In genomic region chr12:43805857-43806736, GRCh38 we compare ENCODE assay signal across 8 cellular contexts. TPM values are rescaled to one million over a fixed set of nuclear protein-coding genes. Genes with fewer than 3 reads are reported as not detected.
DNase-seq lines count a peak whose midpoint lies in the region; ATAC-seq, FAIRE-seq and TF ChIP-seq lines count a peak whose summit lies in the region.

TSS of gene TWF1 (minus strand) at chr12:43806317. CDS start at chr12:43806245, 72 bp downstream.

- peak; percentile 65 for TF ChIP-seq POLR2A in H54 (IDR thresholded peaks at IDR 0.05; ENCODE audit: low read depth, low read length)
- peak; percentile 86 to 89 for TF ChIP-seq POLR2A in gastroesophageal sphincter (IDR thresholded peaks at IDR 0.05)
- TF ChIP-seq POLR2A in suprapubic skin (IDR thresholded peaks at IDR 0.05) = peak in 1 of 2 donors; percentile 76

- WGBS in gastroesophageal sphincter (ENCODE audit: low coverage in 1 of 2), 2 donors = 0 to 2% methylated on average over 16 to 21 of the region's 89 CpGs
- under 1% methylated on average over 51 of the region's 89 CpGs for WGBS in suprapubic skin

- intact Hi-C loops in activated naive CD4-positive, alpha-beta T cell treated with anti-CD3 and anti-CD28 coated beads for 36 hours (cut with micrococcal nuclease) = loop anchor here (1.0 to 10.0 kb wide), 8 partner anchors 9 to 1921 kb away; partner anchors contain the start of genes ARID2, IRAK4, PPHLN1 and PUS7L

- peaks cover 9% of the 10 kb centered on the region for H3K4me1 ChIP-seq in SJSA1 (replicated peaks)
- peaks cover 0 to 36% (median 6%) of the 10 kb centered on the region in 3 donors for H3K4me1 ChIP-seq in gastroesophageal sphincter
- peaks cover 34% of the 10 kb centered on the region for H3K4me1 ChIP-seq in suprapubic skin

- peak within 1 kb of the TSS; percentile 92 for H3K4me3 ChIP-seq in LNCaP clone FGC (ENCODE audit: low read depth, low read length)
- H3K4me3 ChIP-seq in SJSA1 = peak within 1 kb of the TSS; percentile 92
- peak within 1 kb of the TSS; percentile 83 to 100 for H3K4me3 ChIP-seq in gastroesophageal sphincter
- peak within 1 kb of the TSS; percentile 96 for H3K4me3 ChIP-seq in suprapubic skin

- H3K27me3 ChIP-seq in SJSA1 (replicated peaks) (no peaks in the 10 kb centered on the region), gastroesophageal sphincter (no peaks in the 10 kb centered on the region), suprapubic skin (no peaks in the 10 kb centered on the region)

- H3K9me3 ChIP-seq in SJSA1 (replicated peaks) = no peaks in the 10 kb centered on the region
- no peaks in the 10 kb centered on the region for H3K9me3 ChIP-seq in gastroesophageal sphincter
- no peaks in the 10 kb centered on the region for H3K9me3 ChIP-seq in suprapubic skin

- peak within 1 kb of the TSS; percentile 98 for H3K4me3 Mint-ChIP-seq in activated naive CD4-positive, alpha-beta T cell treated with anti-CD3 and anti-CD28 coated beads for 36 hours

- H3K9me3 Mint-ChIP-seq in activated naive CD4-positive, alpha-beta T cell treated with anti-CD3 and anti-CD28 coated beads for 36 hours = no peaks in the 10 kb centered on the region

- H3K36me3 ChIP-seq in SJSA1 = peaks cover 34% of the 10 kb centered on the region
- peaks cover 0 to 14% of the 10 kb centered on the region in 2 donors for H3K36me3 ChIP-seq in gastroesophageal sphincter
- peaks cover 10% of the 10 kb centered on the region for H3K36me3 ChIP-seq in suprapubic skin

- H3K27me3 Mint-ChIP-seq in activated naive CD4-positive, alpha-beta T cell treated with anti-CD3 and anti-CD28 coated beads for 36 hours (ENCODE audit: low read depth) = no peaks in the 10 kb centered on the region

- H3K4me1 Mint-ChIP-seq in activated naive CD4-positive, alpha-beta T cell treated with anti-CD3 and anti-CD28 coated beads for 36 hours (ENCODE audit: low read depth) = peaks cover 39% of the 10 kb centered on the region

- H3K27ac Mint-ChIP-seq in activated naive CD4-positive, alpha-beta T cell treated with anti-CD3 and anti-CD28 coated beads for 36 hours = peak within 1 kb of the TSS; percentile 100

- DNase-seq in GF-D8 (lab: John Stamatoyannopoulos, UW) = peak; percentile 51
- DNase-seq in H54 (ENCODE audit: insufficient read length, low spot score) = peak; percentile 64
- DNase-seq in LNCaP clone FGC (ENCODE audit: low read depth) = no peak
- DNase-seq in SJSA1 (ENCODE audit: low read depth in 1 of 2, low spot score in 2 of 2) = peak; percentile 77 to 87
- peak; percentile 88 for DNase-seq in activated naive CD4-positive, alpha-beta T cell treated with anti-CD3 and anti-CD28 coated beads for 36 hours
- DNase-seq in occipital lobe (lab: John Stamatoyannopoulos, UW) = peak; percentile 82
- DNase-seq in suprapubic skin (ENCODE audit: low spot score in 2 of 2) = peak; percentile 86 to 91

- FAIRE-seq in H54 (lab: Jason Lieb, UNC) = no peak

- TF ChIP-seq EP300 in gastroesophageal sphincter (IDR thresholded peaks at IDR 0.05) (no peak), suprapubic skin (IDR thresholded peaks at IDR 0.05) (no peak)

- CTCF ChIA-PET in activated naive CD4-positive, alpha-beta T cell treated with anti-CD3 and anti-CD28 coated beads for 36 hours (lab: Charles Lee) = interaction anchor here (1.9 to 2.5 kb wide), 3 partner anchors 27 to 77 kb away, joined by 5 to 11 read pairs (median 6); partner anchors contain the start of genes IRAK4 and PUS7L

- peak; percentile 100 for ATAC-seq in gastroesophageal sphincter

- TF ChIP-seq CTCF in LNCaP clone FGC (IDR thresholded peaks at IDR 0.05; ENCODE audit: control insufficient read depth, extremely low read depth, insufficient read depth) (0 out of 2 replicates have a peak, but pooled peaks have one; percentile 4), gastroesophageal sphincter (IDR thresholded peaks at IDR 0.05) (peak in 3 of 4 experiments; percentile 1 to 36 (median 19)), suprapubic skin (IDR thresholded peaks at IDR 0.05) (peak; percentile 1 to 19)

- peaks cover 6% of the 10 kb centered on the region for H3K36me3 Mint-ChIP-seq in activated naive CD4-positive, alpha-beta T cell treated with anti-CD3 and anti-CD28 coated beads for 36 hours (ENCODE audit: low read depth)

- peak within 1 kb of the TSS; percentile 95 for H3K27ac ChIP-seq in SJSA1
- H3K27ac ChIP-seq in gastroesophageal sphincter = peak within 1 kb of the TSS; percentile 94 to 99 (median 96)
- H3K27ac ChIP-seq in suprapubic skin = peak within 1 kb of the TSS; percentile 98

RNA-seq across cellular contexts. Expression of gene TWF1, which starts in this region (rescaled TPM):
- total RNA-seq in SJSA1 (2014; rRNA removed; shearing (Covaris generic)) = 135 and 203 TPM in 2 replicates
- 10 to 100 TPM; 12.9 to 15.3 TPM for total RNA-seq in activated naive CD4-positive, alpha-beta T cell treated with anti-CD3 and anti-CD28 coated beads for 36 hours
- total RNA-seq in gastroesophageal sphincter (100 to 1,000 TPM in 3 of 4 donors, 10 to 100 TPM in 1; 88.2 to 126 (median 111) TPM), occipital lobe (174 TPM), suprapubic skin (10 to 100 TPM; 43.9 to 75.8 (median 59.7) TPM)
